13 cellular contexts compared by ENCODE assay signal in genomic region chr20:23224806-23225205, GRCh38.
DNase-seq lines count a peak whose midpoint lies in the region; ATAC-seq and TF ChIP-seq lines count a peak whose summit lies in the region.
"Had no signal": no experiment of that assay in that cellular context is flagged by ENCODE, and none has a peak within 500 bp of the region (broad histone marks: within the 10 kb centered on the region; RNA-seq: fewer than 3 reads in every experiment).

No MANE protein-coding gene starts in this region.

- H3K27me3 ChIP-seq in IMR-90 (ENCODE audit: control insufficient read depth, insufficient read depth, low read length) (no peaks in the 10 kb centered on the region; the same call in 1 of the 2 replicates), endodermal cell (ENCODE audit: control insufficient read depth, insufficient read depth, low read length, poor library complexity, severe bottlenecking) (no peaks in the 10 kb centered on the region), skeletal muscle satellite cell (ENCODE audit: control insufficient read depth, insufficient read depth, low read length) (no peaks in the 10 kb centered on the region)
- H3K27me3 ChIP-seq: BLaER1 had no signal

- H2AFZ ChIP-seq in IMR-90 (replicated peaks; ENCODE audit: low read length, poor library complexity): no peak overlapping the region

- no peak overlapping the region for H2AK9ac ChIP-seq in IMR-90 (replicated peaks; ENCODE audit: low read depth, low read length, poor library complexity)

- H3K23ac ChIP-seq in IMR-90 (ENCODE audit: low read depth, low read length): no peak overlapping the region

- TF ChIP-seq CTCF in IMR-90 (conservative IDR thresholded peaks at IDR 0.05; ENCODE audit: low read depth, low read length): no peak
- peak; percentile 40 for TF ChIP-seq CTCF in endodermal cell (conservative IDR thresholded peaks at IDR 0.05)

- no peak overlapping the region for H2BK5ac ChIP-seq in IMR-90 (ENCODE audit: low read depth, low read length, poor library complexity, severe bottlenecking)

- H3K36me3 Mint-ChIP-seq in endodermal cell (ENCODE audit: low read depth): no peaks in the 10 kb centered on the region
- H3K36me3 Mint-ChIP-seq: T-cell had no signal

- H3K56ac ChIP-seq in IMR-90 (ENCODE audit: extremely low read depth, insufficient read depth, low read length): no peak overlapping the region; the same call in 1 of the 2 replicates

- H2AK5ac ChIP-seq in IMR-90 (ENCODE audit: low read depth, low read length): no peak overlapping the region

- peaks cover 11% of the 10 kb centered on the region for H3K27me3 Mint-ChIP-seq in endodermal cell (ENCODE audit: insufficient read depth)

- peaks cover 32% of the 10 kb centered on the region for H3K9me3 Mint-ChIP-seq in endodermal cell

- H3K4ac ChIP-seq in IMR-90 (ENCODE audit: low read depth, low read length): no peak overlapping the region

- H2BK20ac ChIP-seq in IMR-90 (ENCODE audit: low read depth, low read length): peak overlapping the region; percentile 13; the same call in 1 of the 2 replicates

- no peak overlapping the region for H3K14ac ChIP-seq in IMR-90 (replicated peaks; ENCODE audit: low read depth, low read length)

- intact Hi-C loops in IMR-90 (cut with micrococcal nuclease): no loop called here

- no peak overlapping the region for H3K4me3 Mint-ChIP-seq in endodermal cell
- H3K4me3 Mint-ChIP-seq: T-cell had no signal

- no peak overlapping the region for H3K4me3 ChIP-seq in IMR-90 (ENCODE audit: insufficient read depth, low read depth, low read length)
- H3K4me3 ChIP-seq in endodermal cell (ENCODE audit: low read length): no peak overlapping the region
- no peak overlapping the region for H3K4me3 ChIP-seq in skeletal muscle satellite cell (ENCODE audit: low read length)
- H3K4me3 ChIP-seq: BLaER1 had no signal

- H3K9me3 ChIP-seq in IMR-90 (ENCODE audit: control insufficient read depth, insufficient read depth, low read length) (peaks cover 2% of the 10 kb centered on the region; the same call in 1 of the 2 replicates), endodermal cell (ENCODE audit: control insufficient read depth, low read length) (peaks cover 38% of the 10 kb centered on the region), skeletal muscle satellite cell (replicated peaks; ENCODE audit: low read length) (no peaks in the 10 kb centered on the region)

- H3K27ac Mint-ChIP-seq in endodermal cell: no peak overlapping the region
- H3K27ac Mint-ChIP-seq: T-cell had no signal

- in situ Hi-C loops in IMR-90 (cut with MboI; ENCODE audit: low sequenced_read_pairs): no loop called here

- ATAC-seq in IMR-90 (ENCODE audit: low read depth) (no peak), GM19324 (IDR thresholded peaks at IDR 0.05; ENCODE audit: low FRiP score, unreplicated experiment) (no peak)
- ATAC-seq: HepG2, T-cell had no signal

- POLR2A ChIA-PET in IMR-90 (lab: Charles Lee; ENCODE audit: unreplicated experiment): no interaction called here

- H3K4me1 Mint-ChIP-seq in endodermal cell: peaks cover 7% of the 10 kb centered on the region
- H3K4me1 Mint-ChIP-seq: T-cell had no signal

- peaks cover 3% of the 10 kb centered on the region; the same call in 1 of the 2 replicates for H3K9me1 ChIP-seq in IMR-90 (ENCODE audit: insufficient read depth, low read length)

- WGBS in IMR-90 (ENCODE audit: extremely low coverage in 2 of 2, insufficient read length in 1 of 2), 2 experiments: no CpG with 5 or more reads among the region's 5 CpGs
- 86 to 88% methylated on average over 4 of the region's 5 CpGs for WGBS in endodermal cell (ENCODE audit: insufficient coverage in 1 of 2, insufficient read length in 1 of 2), 2 experiments

- BruUV-seq in IMR-90 (replicated peaks; lab: Mats Ljungman, UMichigan): no TSS peak

- H3K36me3 ChIP-seq in IMR-90 (ENCODE audit: control insufficient read depth, insufficient read depth, low read length) (no peaks in the 10 kb centered on the region), endodermal cell (ENCODE audit: control insufficient read depth, insufficient read depth, low read length) (no peaks in the 10 kb centered on the region), skeletal muscle satellite cell (ENCODE audit: insufficient read depth, low read length) (no peaks in the 10 kb centered on the region)
- H3K36me3 ChIP-seq: BLaER1 had no signal

- H2BK15ac ChIP-seq in IMR-90 (ENCODE audit: low read depth, low read length): no peak overlapping the region

- no peak overlapping the region for H4K91ac ChIP-seq in IMR-90 (ENCODE audit: insufficient read depth, low read depth, low read length)

- H3K27ac ChIP-seq in IMR-90 (ENCODE audit: insufficient read depth, low read length): no peak overlapping the region
- H3K27ac ChIP-seq in endodermal cell (ENCODE audit: low read depth, low read length): no peak overlapping the region
- H3K27ac ChIP-seq: BLaER1 had no signal

- dilution Hi-C loops in IMR-90 (cut with HindIII; ENCODE audit: low sequenced_read_pairs, unreplicated experiment): no loop called here

- H3K4me1 ChIP-seq in IMR-90 (ENCODE audit: control insufficient read depth, insufficient read depth, low read length) (peaks cover 12% of the 10 kb centered on the region), endodermal cell (ENCODE audit: control insufficient read depth, insufficient read depth, low read length) (peaks cover 4% of the 10 kb centered on the region), skeletal muscle satellite cell (ENCODE audit: control insufficient read depth, insufficient read depth, low read length) (peaks cover 48% of the 10 kb centered on the region)

- peak overlapping the region; percentile 9; the same call in 1 of the 2 replicates for H3K18ac ChIP-seq in IMR-90 (ENCODE audit: low read depth, low read length)

- no peak overlapping the region for H4K8ac ChIP-seq in IMR-90 (ENCODE audit: low read depth in 2 of 2, low read length in 2 of 2)

- no peak for TF ChIP-seq POLR2A in IMR-90 (IDR thresholded peaks at IDR 0.05; ENCODE audit: low read depth, low read length)

- no peaks in the 10 kb centered on the region for H3K79me1 ChIP-seq in IMR-90 (ENCODE audit: low read depth in 1 of 2, low read length in 2 of 2)

- no peaks in the 10 kb centered on the region for H4K20me1 ChIP-seq in IMR-90 (ENCODE audit: insufficient read depth, low read length)
- H4K20me1 ChIP-seq: BLaER1 had no signal

- H2BK120ac ChIP-seq in IMR-90 (ENCODE audit: low read depth, low read length): peak overlapping the region; percentile 18; the same call in 1 of the 2 replicates

- DNase-seq in IMR-90 (no peak), NOMO-1 treated with DMSO at 0.1 percent for 48 hours (lab: John Stamatoyannopoulos, UW; ENCODE audit: unreplicated experiment) (peak; percentile 22), endodermal cell (no peak), NCI-H146 treated with DMSO at 0.1 percent for 48 hours (lab: John Stamatoyannopoulos, UW; ENCODE audit: unreplicated experiment) (no peak), NCI-H1417 treated with DMSO at 0.1 percent for 48 hours (lab: John Stamatoyannopoulos, UW) (no peak)
- DNase-seq: MM.1S, NCI-H146, NCI-H748 treated with DMSO at 0.1 percent for 48 hours had no signal

- CTCF ChIA-PET in IMR-90 (lab: Yijun Ruan, JAX): no interaction called here

- H3K9ac ChIP-seq in IMR-90 (ENCODE audit: low read depth, low read length) (no peak overlapping the region), endodermal cell (ENCODE audit: extremely low read depth, low read length, poor library complexity, severe bottlenecking) (no peak overlapping the region), skeletal muscle satellite cell (ENCODE audit: low read depth, low read length) (no peak overlapping the region)
- H3K9ac ChIP-seq: BLaER1 had no signal

- TF ChIP-seq RAD21 in IMR-90 (IDR thresholded peaks at IDR 0.05; ENCODE audit: low read length): no peak

- H4K5ac ChIP-seq in IMR-90 (ENCODE audit: low read depth, low read length): no peak overlapping the region

- no peak overlapping the region; the same call in 1 of the 2 replicates for H3K4me2 ChIP-seq in IMR-90 (ENCODE audit: low read depth, low read length)
- H3K4me2 ChIP-seq in skeletal muscle satellite cell (ENCODE audit: low read length): peak overlapping the region; percentile 17
- H3K4me2 ChIP-seq: BLaER1 had no signal

TF ChIP-seq in IMR-90, 13 proteins besides CTCF, POLR2A, EP300 and RAD21:
- no peak for TF ChIP-seq RFX5 (IDR thresholded peaks at IDR 0.05; ENCODE audit: low read depth, low read length)
- no peak for TF ChIP-seq SMC3 (IDR thresholded peaks at IDR 0.05; ENCODE audit: low read depth, low read length)
- no peak for TF ChIP-seq MAFK (IDR thresholded peaks at IDR 0.05; ENCODE audit: low read depth, low read length)
- TF ChIP-seq CHD1 (IDR thresholded peaks at IDR 0.05; ENCODE audit: low read depth, low read length): no peak
- no peak for TF ChIP-seq MXI1 (IDR thresholded peaks at IDR 0.05; ENCODE audit: borderline replicate concordance, low read depth, low read length)
- no peak for TF ChIP-seq RCOR1 (IDR thresholded peaks at IDR 0.05; ENCODE audit: insufficient replicate concordance, low read length)
- TF ChIP-seq CEBPB (IDR thresholded peaks at IDR 0.05; ENCODE audit: low read depth, low read length): no peak
- TF ChIP-seq USF2 (IDR thresholded peaks at IDR 0.05; ENCODE audit: low read depth, low read length): no peak
- no peak for TF ChIP-seq BHLHE40 (IDR thresholded peaks at IDR 0.05; ENCODE audit: low read depth, low read length)
- TF ChIP-seq NFE2L2 (IDR thresholded peaks at IDR 0.05; ENCODE audit: low read depth, low read length): no peak
- TF ChIP-seq ELK1 (IDR thresholded peaks at IDR 0.05; ENCODE audit: borderline replicate concordance, low read depth, low read length): no peak
- no peak for TF ChIP-seq MAZ (IDR thresholded peaks at IDR 0.05; ENCODE audit: borderline replicate concordance, low read depth, low read length)
- TF ChIP-seq FOS (IDR thresholded peaks at IDR 0.05; ENCODE audit: low read depth, low read length): no peak
